ENCODE assay signal across 13 cellular contexts in the genomic region with DNA sequence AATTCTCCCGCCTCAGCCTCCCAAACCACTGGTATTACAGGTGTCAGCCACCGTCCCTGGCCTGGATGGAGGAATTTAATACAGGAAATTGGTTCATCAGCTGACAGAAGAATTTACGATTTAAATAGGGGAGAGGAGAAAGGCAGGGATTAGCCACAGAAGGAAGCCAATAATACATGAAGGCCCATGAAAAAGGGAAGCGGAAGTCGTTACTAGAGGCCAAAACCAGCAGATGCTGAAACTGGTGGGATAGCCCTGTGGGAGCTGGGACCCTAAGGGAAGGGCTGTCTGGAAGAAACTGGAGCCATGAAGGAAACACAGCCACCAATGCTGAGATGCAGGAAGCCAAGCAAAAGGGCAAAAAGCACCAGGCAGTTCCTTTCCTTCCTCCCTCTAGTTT.
"Had no signal": no experiment of that assay in that cellular context is flagged by ENCODE, and none has a peak within 500 bp of the region (broad histone marks: within the 10 kb centered on the region; RNA-seq: fewer than 3 reads in every experiment).

No MANE protein-coding gene starts in this region.

- H3K27ac ChIP-seq: hepatocyte, sigmoid colon, testis had no signal

- H3K9me3 ChIP-seq: sigmoid colon, testis had no signal

- H3K27ac Mint-ChIP-seq: activated naive CD8-positive, alpha-beta T cell; activated T-cell treated with anti-CD3 and anti-CD28 coated beads, Interleukin-2, amount 50 U/mL, for 24 hours; brain; stimulated activated naive CD8-positive, alpha-beta T cell treated with anti-CD3 and anti-CD28 coated beads, Interleukin-15, Interleukin-2, amounts not matched to agents 100 ng/mL and 50 ng/mL, for 24 hours had no signal

- H3K4me1 Mint-ChIP-seq: brain; central memory CD8-positive, alpha-beta T cell had no signal

- H3K36me3 ChIP-seq: sigmoid colon had no signal

- H3K4me1 ChIP-seq: sigmoid colon, testis had no signal

- H3K27me3 ChIP-seq: hepatocyte, testis had no signal

- H3K36me3 Mint-ChIP-seq: activated naive CD8-positive, alpha-beta T cell; brain had no signal

- H3K4me3 ChIP-seq: hepatocyte, sigmoid colon, testis had no signal

- H3K4me3 Mint-ChIP-seq: activated naive CD8-positive, alpha-beta T cell; activated T-cell treated with anti-CD3 and anti-CD28 coated beads, Interleukin-2, amount 50 U/mL, for 24 hours; brain; central memory CD8-positive, alpha-beta T cell; nephron progenitor cell; stimulated activated naive CD8-positive, alpha-beta T cell treated with anti-CD3 and anti-CD28 coated beads, Interleukin-15, Interleukin-2, amounts not matched to agents 100 ng/mL and 50 ng/mL, for 24 hours had no signal

- H3K27me3 Mint-ChIP-seq: brain had no signal

- DNase-seq: activated effector memory CD4-positive, alpha-beta T cell treated with Interleukin-2 at 50 U/mL for 16 hours; activated T-cell treated with anti-CD3 and anti-CD28 coated beads, Interleukin-2, amount 50 U/mL, for 24 hours; amygdala; kidney glomerular epithelial cell; nephron progenitor cell; sigmoid colon; stimulated activated CD4-positive, alpha-beta T cell treated with anti-CD3 and anti-CD28 coated beads, Interleukin-2, amount 100 ng/mL, for 24 hours; testis had no signal

- H3K9me3 Mint-ChIP-seq: activated T-cell treated with anti-CD3 and anti-CD28 coated beads, Interleukin-2, amount 50 U/mL, for 24 hours; stimulated activated naive CD8-positive, alpha-beta T cell treated with anti-CD3 and anti-CD28 coated beads, Interleukin-15, Interleukin-2, amounts not matched to agents 100 ng/mL and 50 ng/mL, for 24 hours had no signal
